ENCODE assay signal across 11 cellular contexts in genomic region chr18:37483221-37483971, GRCh38.
DNase-seq lines count a peak whose midpoint lies in the region; ATAC-seq lines count a peak whose summit lies in the region.
"Had no signal": no experiment of that assay in that cellular context is flagged by ENCODE, and none has a peak within 500 bp of the region (broad histone marks: within the 10 kb centered on the region; RNA-seq: fewer than 3 reads in every experiment).

No MANE protein-coding gene starts in this region.

- DNase-seq in Right ventricle myocardium inferior (ENCODE audit: missing footprints) (peak; percentile 11), Right ventricle myocardium superior (no peak), RPMI7951 (ENCODE audit: low read depth) (peak; percentile 5), fibroblast of peridontal ligament (ENCODE audit: extremely low read depth) (peak; percentile 19), NCI-H146 (lab: John Stamatoyannopoulos, UW) (no peak)
- no peak for DNase-seq in activated T-helper 2 cell treated with anti-CD3 and anti-CD28 coated beads, Interferon-gamma antibody, Interleukin-2, Interleukin-4, amounts not matched to agents 10 μg/mL and 5 μg/mL and 100 μg/mL, durations not matched to agents 14 hours and 24 hours and 36 hours (ENCODE audit: low spot score)
- DNase-seq in activated T-cell treated with anti-CD3 and anti-CD28 coated beads, Interleukin-2, amount 50 U/mL, for 24 hours: no peak
- DNase-seq: activated CD4-positive, alpha-beta memory T cell treated with anti-CD3 and anti-CD28 coated beads, Interleukin-2, amount 10 ng/mL, durations not matched to agents 7 days and 5 days had no signal

- H3K4me1 Mint-ChIP-seq in activated T-helper 2 cell treated with anti-CD3 and anti-CD28 coated beads, Interferon-gamma antibody, Interleukin-2, Interleukin-4, amounts not matched to agents 10 μg/mL and 5 μg/mL and 100 μg/mL, durations not matched to agents 14 hours and 24 hours and 36 hours (ENCODE audit: low read depth): peaks cover 1% of the 10 kb centered on the region
- H3K4me1 Mint-ChIP-seq in activated T-cell treated with anti-CD3 and anti-CD28 coated beads, Interleukin-2, amount 50 U/mL, for 24 hours (ENCODE audit: low read depth): peaks cover 9% of the 10 kb centered on the region

- no peak for ATAC-seq in Right ventricle myocardium inferior
- ATAC-seq in Right ventricle myocardium superior (ENCODE audit: poor library complexity): no peak

- H3K4me3 Mint-ChIP-seq in activated T-helper 2 cell treated with anti-CD3 and anti-CD28 coated beads, Interferon-gamma antibody, Interleukin-2, Interleukin-4, amounts not matched to agents 10 μg/mL and 5 μg/mL and 100 μg/mL, durations not matched to agents 14 hours and 24 hours and 36 hours (ENCODE audit: low read depth): no peak overlapping the region
- no peak overlapping the region for H3K4me3 Mint-ChIP-seq in activated T-cell treated with anti-CD3 and anti-CD28 coated beads, Interleukin-2, amount 50 U/mL, for 24 hours
- H3K4me3 Mint-ChIP-seq: activated CD4-positive, alpha-beta memory T cell treated with anti-CD3 and anti-CD28 coated beads, Interleukin-2, amount 10 ng/mL, durations not matched to agents 7 days and 5 days had no signal

- H3K36me3 Mint-ChIP-seq in activated T-helper 2 cell treated with anti-CD3 and anti-CD28 coated beads, Interferon-gamma antibody, Interleukin-2, Interleukin-4, amounts not matched to agents 10 μg/mL and 5 μg/mL and 100 μg/mL, durations not matched to agents 14 hours and 24 hours and 36 hours (ENCODE audit: low read depth): no peaks in the 10 kb centered on the region
- H3K36me3 Mint-ChIP-seq in activated T-cell treated with anti-CD3 and anti-CD28 coated beads, Interleukin-2, amount 50 U/mL, for 24 hours (ENCODE audit: low read depth): no peaks in the 10 kb centered on the region

- H3K27ac Mint-ChIP-seq in activated T-helper 2 cell treated with anti-CD3 and anti-CD28 coated beads, Interferon-gamma antibody, Interleukin-2, Interleukin-4, amounts not matched to agents 10 μg/mL and 5 μg/mL and 100 μg/mL, durations not matched to agents 14 hours and 24 hours and 36 hours: no peak overlapping the region
- H3K27ac Mint-ChIP-seq in activated T-cell treated with anti-CD3 and anti-CD28 coated beads, Interleukin-2, amount 50 U/mL, for 24 hours: no peak overlapping the region
- H3K27ac Mint-ChIP-seq: activated CD4-positive, alpha-beta memory T cell treated with anti-CD3 and anti-CD28 coated beads, Interleukin-2, amount 10 ng/mL, durations not matched to agents 7 days and 5 days had no signal

- H3K27me3 Mint-ChIP-seq in activated T-helper 2 cell treated with anti-CD3 and anti-CD28 coated beads, Interferon-gamma antibody, Interleukin-2, Interleukin-4, amounts not matched to agents 10 μg/mL and 5 μg/mL and 100 μg/mL, durations not matched to agents 14 hours and 24 hours and 36 hours (ENCODE audit: low read depth): peaks cover 45% of the 10 kb centered on the region
- peaks cover 66% of the 10 kb centered on the region for H3K27me3 Mint-ChIP-seq in activated T-cell treated with anti-CD3 and anti-CD28 coated beads, Interleukin-2, amount 50 U/mL, for 24 hours

- intact Hi-C loops in Right ventricle myocardium inferior (cut with DNase I) (no loop called here), Right ventricle myocardium superior (cut with DNase I) (no loop called here)
- intact Hi-C loops in activated T-helper 2 cell treated with anti-CD3 and anti-CD28 coated beads, Interferon-gamma antibody, Interleukin-2, Interleukin-4, amounts not matched to agents 10 μg/mL and 5 μg/mL and 100 μg/mL, durations not matched to agents 14 hours and 24 hours and 36 hours (cut with micrococcal nuclease): loop anchor here (10.0 kb wide), 2 partner anchors 81 to 99 kb away; partner anchors contain the start of gene CELF4

- no peaks in the 10 kb centered on the region for H3K9me3 Mint-ChIP-seq in activated T-helper 2 cell treated with anti-CD3 and anti-CD28 coated beads, Interferon-gamma antibody, Interleukin-2, Interleukin-4, amounts not matched to agents 10 μg/mL and 5 μg/mL and 100 μg/mL, durations not matched to agents 14 hours and 24 hours and 36 hours
- peaks cover 5% of the 10 kb centered on the region for H3K9me3 Mint-ChIP-seq in activated T-cell treated with anti-CD3 and anti-CD28 coated beads, Interleukin-2, amount 50 U/mL, for 24 hours
- H3K9me3 Mint-ChIP-seq: activated CD4-positive, alpha-beta memory T cell treated with anti-CD3 and anti-CD28 coated beads, Interleukin-2, amount 10 ng/mL, durations not matched to agents 7 days and 5 days had no signal

- peak overlapping the region; percentile 17 for H3K27ac ChIP-seq in temporal lobe (ENCODE audit: low read depth, low read length)
- H3K27ac ChIP-seq: BLaER1, parathyroid adenoma had no signal

Comparison
In these comparisons a context has a peak if more than half of its experiments do, and no peak if none do; other contexts are left out.
1. DNase-seq: peak in Right ventricle myocardium inferior (single experiment), RPMI7951 (single experiment) and fibroblast of peridontal ligament (single experiment); none in Right ventricle myocardium superior (single experiment), NCI-H146 (single experiment), activated T-helper 2 cell treated with anti-CD3 and anti-CD28 coated beads, Interferon-gamma antibody, Interleukin-2, Interleukin-4, amounts not matched to agents 10 μg/mL and 5 μg/mL and 100 μg/mL, durations not matched to agents 14 hours and 24 hours and 36 hours (single experiment) and activated T-cell treated with anti-CD3 and anti-CD28 coated beads, Interleukin-2, amount 50 U/mL, for 24 hours (single experiment).